26 cellular contexts compared by ENCODE assay signal in the genomic region with DNA sequence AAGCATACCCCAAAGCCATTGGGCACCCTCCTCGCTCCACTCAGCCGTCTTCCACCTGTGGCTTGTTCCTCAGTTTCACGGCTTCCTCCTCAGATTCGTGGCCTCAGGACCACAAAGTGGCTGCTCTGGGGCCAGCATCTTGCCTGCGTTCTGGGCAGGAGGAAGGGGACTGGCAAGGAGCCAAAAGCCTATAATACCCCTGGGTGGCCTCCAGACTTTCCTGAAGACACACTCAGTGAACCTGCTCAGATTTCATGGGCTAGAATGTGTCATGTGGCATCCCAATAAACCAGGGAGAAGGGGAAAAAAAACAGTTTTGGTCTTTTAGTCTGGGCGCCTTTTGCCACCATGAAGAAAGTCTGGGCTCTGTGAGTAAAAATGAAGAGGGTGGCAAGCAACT.
DNase-seq lines count a peak whose midpoint lies in the region; ATAC-seq, FAIRE-seq and TF ChIP-seq lines count a peak whose summit lies in the region.
"Had no signal": no experiment of that assay in that cellular context is flagged by ENCODE, and none has a peak within 500 bp of the region (broad histone marks: within the 10 kb centered on the region; RNA-seq: fewer than 3 reads in every experiment).

No MANE protein-coding gene starts in this region.

- TF ChIP-seq POLR2A in heart left ventricle (IDR thresholded peaks at IDR 0.05) (no peak), H1 (IDR thresholded peaks at IDR 0.05; ENCODE audit: control extremely low read depth in 1 of 2, low read depth in 2 of 2, low read length in 2 of 2) (no peak), thyroid gland (IDR thresholded peaks at IDR 0.05) (no peak)

- no peak overlapping the region for H3K18ac ChIP-seq in H1 (ENCODE audit: extremely low read depth, low read length)

- H3K27ac ChIP-seq in heart left ventricle, result peak overlapping the region; percentile 59 to 90 (median 82)
- no peak overlapping the region for H3K27ac ChIP-seq in H1 (ENCODE audit: low read depth, low read length)
- no peak overlapping the region for H3K27ac ChIP-seq in neural cell (ENCODE audit: low read length)
- peak overlapping the region in 2 of 3 donors; percentile 26 to 29 for H3K27ac ChIP-seq in thyroid gland
- H3K27ac ChIP-seq: prostate gland, SK-N-MC had no signal

- no peak overlapping the region for H2BK120ac ChIP-seq in H1 (replicated peaks; ENCODE audit: low read depth, low read length)

- H4K91ac ChIP-seq in H1 (replicated peaks; ENCODE audit: insufficient read length, low read length), result peak overlapping the region; percentile 93

- TF ChIP-seq CTCF in heart left ventricle (IDR thresholded peaks at IDR 0.05), result no peak
- TF ChIP-seq CTCF in H1 (IDR thresholded peaks at IDR 0.05; ENCODE audit: control extremely low read depth in 1 of 3, insufficient read depth in 1 of 3, low read depth in 1 of 3, low read length in 3 of 3), result no peak
- TF ChIP-seq CTCF in neural cell (IDR thresholded peaks at IDR 0.05; ENCODE audit: poor library complexity, severe bottlenecking), result no peak
- no peak for TF ChIP-seq CTCF in thyroid gland (IDR thresholded peaks at IDR 0.05)

- H2BK12ac ChIP-seq in H1 (ENCODE audit: low read depth, low read length), result 0 out of 2 replicates have a peak overlapping the region, but pooled peaks have one; percentile 62

- H3K27me3 ChIP-seq in heart left ventricle (peaks cover 0 to 39% (median 0%) of the 10 kb centered on the region in 9 donors), H1 (replicated peaks in 1 of 4; ENCODE audit: control insufficient read depth in 3 of 4, extremely low read depth in 1 of 4, insufficient read depth in 3 of 4, low read length in 3 of 4) (no peaks in the 10 kb centered on the region), neural cell (ENCODE audit: insufficient read depth, low read depth, low read length) (no peaks in the 10 kb centered on the region), thyroid gland (no peaks in the 10 kb centered on the region)

- no peak overlapping the region; the same call in 1 of the 2 replicates for H2AK5ac ChIP-seq in H1 (ENCODE audit: low read depth, low read length)

- ATAC-seq in heart left ventricle (no peak), left ventricle myocardium superior (no peak), GM21528 (IDR thresholded peaks at IDR 0.05; ENCODE audit: low FRiP score, unreplicated experiment) (no peak)
- ATAC-seq in natural killer cell treated with Interleukin-12 subunit alpha and Interleukin-12 subunit beta and Interleukin-15 and Interleukin-18, amount 100 ng/mL, for 72 hours, result no peak

- POLR2A ChIA-PET in H1 (lab: Charles Lee; ENCODE audit: partially characterized antibody), result interaction anchor here (0.6 to 1.3 kb wide), 7 partner anchors 9 to 63 kb away, joined by 3 to 5 read pairs (median 3); no protein-coding TSS in a partner anchor

- no peaks in the 10 kb centered on the region for H3K79me1 ChIP-seq in H1 (ENCODE audit: low read depth, low read length)

- intact Hi-C loops in heart left ventricle (cut with DNase I), result loop anchor here in 4 of 10 donors (5.0 to 10.0 kb wide), 3 partner anchors 44 to 58 kb away; a partner anchor contains a TSS
- intact Hi-C loops in left ventricle myocardium superior (cut with micrococcal nuclease), result no loop called here
- intact Hi-C loops in thyroid gland (cut with DNase I), result no loop called here

- H3K4me2 ChIP-seq in H1 (ENCODE audit: insufficient read depth in 1 of 2, low read depth in 2 of 2, low read length in 2 of 2) (no peak overlapping the region), neural cell (ENCODE audit: low read length) (no peak overlapping the region)

- no peak overlapping the region for H4K8ac ChIP-seq in H1 (ENCODE audit: extremely low read depth, insufficient read depth, low read length)

- no peak overlapping the region for H3K9ac ChIP-seq in H1 (replicated peaks in 1 of 4; ENCODE audit: extremely low read depth in 1 of 4, low read depth in 3 of 4, low read length in 3 of 4)
- no peak overlapping the region for H3K9ac ChIP-seq in neural cell (ENCODE audit: low read length)

- H3K27ac Mint-ChIP-seq in natural killer cell treated with Interleukin-12 subunit alpha and Interleukin-12 subunit beta and Interleukin-15 and Interleukin-18, amount 100 ng/mL, for 72 hours, result no peak overlapping the region
- H3K27ac Mint-ChIP-seq: activated CD4-positive, alpha-beta T cell treated with anti-CD3 and anti-CD28 coated beads, Interleukin-2, amount 10 ng/mL, durations not matched to agents 24 days and 14 days; activated naive CD8-positive, alpha-beta T cell; B cell; type B pancreatic cell had no signal

- TF ChIP-seq EP300 in H1 (IDR thresholded peaks at IDR 0.05; ENCODE audit: borderline replicate concordance in 1 of 2, low read depth in 2 of 2, low read length in 2 of 2) (no peak), neural cell (conservative IDR thresholded peaks at IDR 0.05; ENCODE audit: poor library complexity, severe bottlenecking) (no peak)

- H3K23ac ChIP-seq in H1 (ENCODE audit: insufficient read length), result no peak overlapping the region

- H3K9me3 ChIP-seq in heart left ventricle (no peaks in the 10 kb centered on the region), H1 (ENCODE audit: insufficient read depth in 2 of 2, low read depth in 1 of 2, low read length in 1 of 2) (no peaks in the 10 kb centered on the region), neural cell (ENCODE audit: low read length) (no peaks in the 10 kb centered on the region), thyroid gland (no peaks in the 10 kb centered on the region)
- H3K9me3 ChIP-seq: prostate gland had no signal

- H2AFZ ChIP-seq in H1 (ENCODE audit: low read length), result no peak overlapping the region
- no peak overlapping the region for H2AFZ ChIP-seq in neural cell (ENCODE audit: low read depth, low read length)

- H3K79me2 ChIP-seq in H1 (ENCODE audit: control insufficient read depth in 1 of 2, insufficient read depth in 2 of 2, low read length in 2 of 2) (no peaks in the 10 kb centered on the region), neural cell (replicated peaks; ENCODE audit: insufficient read depth, low read length) (no peaks in the 10 kb centered on the region)

- no peak overlapping the region for H2BK15ac ChIP-seq in H1 (ENCODE audit: low read length)

- H4K20me1 ChIP-seq in H1 (replicated peaks in 1 of 2; ENCODE audit: control insufficient read depth in 1 of 2, insufficient read depth in 2 of 2, low read length in 2 of 2) (no peaks in the 10 kb centered on the region), neural cell (ENCODE audit: insufficient read depth) (no peaks in the 10 kb centered on the region)

- 79 to 91% (median 86%) methylated on average over 6 of the region's 6 CpGs for WGBS in heart left ventricle, 4 donors
- WGBS in H1 (ENCODE audit: extremely low coverage in 1 of 2, insufficient coverage in 1 of 2, insufficient read length in 1 of 2, insufficient replicate concordance in 2 of 2, low coverage in 1 of 2, low lambda C conversion rate in 2 of 2, missing lambda C conversion rate in 1 of 2), 2 experiments, result 98% methylated on average over 6 of the region's 6 CpGs; no CpG with 5 or more reads in 1 of the 2 experiments
- WGBS in thyroid gland, 2 donors, result 67 to 82% methylated on average over 6 of the region's 6 CpGs

- H3K36me3 Mint-ChIP-seq in natural killer cell treated with Interleukin-12 subunit alpha and Interleukin-12 subunit beta and Interleukin-15 and Interleukin-18, amount 100 ng/mL, for 72 hours, result no peaks in the 10 kb centered on the region
- H3K36me3 Mint-ChIP-seq: activated naive CD8-positive, alpha-beta T cell; type B pancreatic cell had no signal

- H3K14ac ChIP-seq in H1 (ENCODE audit: insufficient read length), result no peak overlapping the region

- no peak overlapping the region for H3K56ac ChIP-seq in H1 (replicated peaks; ENCODE audit: insufficient read length, low read depth, low read length)

- no peaks in the 10 kb centered on the region for H3K9me2 ChIP-seq in neural cell (ENCODE audit: insufficient read depth, low read length)

- no peak overlapping the region for H3K4me3 Mint-ChIP-seq in natural killer cell treated with Interleukin-12 subunit alpha and Interleukin-12 subunit beta and Interleukin-15 and Interleukin-18, amount 100 ng/mL, for 72 hours
- H3K4me3 Mint-ChIP-seq: activated CD4-positive, alpha-beta T cell treated with anti-CD3 and anti-CD28 coated beads, Interleukin-2, amount 10 ng/mL, durations not matched to agents 24 days and 14 days; activated naive CD8-positive, alpha-beta T cell; B cell; nephron progenitor cell; type B pancreatic cell had no signal

- peaks cover 42 to 77% of the 10 kb centered on the region in 2 donors for H3K27me3 Mint-ChIP-seq in natural killer cell treated with Interleukin-12 subunit alpha and Interleukin-12 subunit beta and Interleukin-15 and Interleukin-18, amount 100 ng/mL, for 72 hours

- H3F3A ChIP-seq in neural cell (ENCODE audit: insufficient read depth, low read length, poor library complexity, severe bottlenecking), result no peaks in the 10 kb centered on the region

- H4K5ac ChIP-seq in H1 (ENCODE audit: insufficient read length, low read depth, low read length), result no peak overlapping the region

- no peaks in the 10 kb centered on the region for H3K4me1 Mint-ChIP-seq in natural killer cell treated with Interleukin-12 subunit alpha and Interleukin-12 subunit beta and Interleukin-15 and Interleukin-18, amount 100 ng/mL, for 72 hours (ENCODE audit: low read depth in 2 of 2)
- H3K4me1 Mint-ChIP-seq: activated CD4-positive, alpha-beta T cell treated with anti-CD3 and anti-CD28 coated beads, Interleukin-2, amount 10 ng/mL, durations not matched to agents 24 days and 14 days; B cell had no signal

- no peaks in the 10 kb centered on the region for H3K36me3 ChIP-seq in heart left ventricle
- H3K36me3 ChIP-seq in H1 (ENCODE audit: control insufficient read depth in 2 of 4, insufficient read depth in 4 of 4, low read length in 3 of 4), result no peaks in the 10 kb centered on the region
- no peaks in the 10 kb centered on the region for H3K36me3 ChIP-seq in neural cell (ENCODE audit: insufficient read depth, low read length)
- no peaks in the 10 kb centered on the region for H3K36me3 ChIP-seq in thyroid gland
- H3K36me3 ChIP-seq: prostate gland had no signal

- H3K4me1 ChIP-seq in heart left ventricle, result peaks cover 0 to 26% (median 15%) of the 10 kb centered on the region in 12 donors
- peaks cover 1 to 20% (median 15%) of the 10 kb centered on the region in 4 experiments for H3K4me1 ChIP-seq in H1 (replicated peaks in 1 of 4; ENCODE audit: control insufficient read depth in 3 of 4, insufficient read depth in 4 of 4, low read length in 3 of 4)
- no peaks in the 10 kb centered on the region for H3K4me1 ChIP-seq in thyroid gland
- H3K4me1 ChIP-seq: prostate gland had no signal

- no peaks in the 10 kb centered on the region for H3K9me3 Mint-ChIP-seq in natural killer cell treated with Interleukin-12 subunit alpha and Interleukin-12 subunit beta and Interleukin-15 and Interleukin-18, amount 100 ng/mL, for 72 hours
- H3K9me3 Mint-ChIP-seq: activated CD4-positive, alpha-beta T cell treated with anti-CD3 and anti-CD28 coated beads, Interleukin-2, amount 10 ng/mL, durations not matched to agents 24 days and 14 days; nephron progenitor cell; type B pancreatic cell had no signal

- no peak overlapping the region for H2BK20ac ChIP-seq in H1 (ENCODE audit: low read length)

- CTCF ChIA-PET in H1 (lab: Charles Lee; ENCODE audit: partially characterized antibody), result interaction anchor here (0.7 to 6.2 kb wide), 20 partner anchors 9 to 127 kb away, joined by 3 to 56 read pairs (median 6); no protein-coding TSS in a partner anchor

- DNase-seq in heart left ventricle, result no peak
- no peak for DNase-seq in left ventricle myocardium superior
- no peak for DNase-seq in H1 (ENCODE audit: low read depth in 1 of 2, low spot score in 2 of 2)
- no peak for DNase-seq in thyroid gland
- DNase-seq in natural killer cell treated with Interleukin-12 subunit alpha and Interleukin-12 subunit beta and Interleukin-15 and Interleukin-18, amount 100 ng/mL, for 72 hours (ENCODE audit: low spot score), result no peak
- DNase-seq in activated naive CD4-positive, alpha-beta T cell (lab: John Stamatoyannopoulos, UW), result no peak
- DNase-seq: activated CD4-positive, alpha-beta T cell treated with anti-CD3 and anti-CD28 coated beads, Interleukin-2, amount 10 ng/mL, durations not matched to agents 24 days and 14 days; DMS79 treated with DMSO at 0.1 percent for 48 hours; effector CD4-positive, alpha-beta T cell; NCI-H1092; NCI-H187 treated with DMSO at 0.1 percent for 48 hours; NCI-H510A; stimulated activated CD4-positive, alpha-beta T cell treated with anti-CD3 and anti-CD28 coated beads, Interleukin-4, amount 100 ng/mL, for 1 hour; stimulated activated naive CD4-positive, alpha-beta T cell treated with Interleukin-2 at 50 U/mL for 16 hours had no signal

- no peak for FAIRE-seq in H1 (lab: Jason Lieb, UNC)
- FAIRE-seq: A204.1, astrocyte, frontal cortex, GM12891 had no signal

- TF ChIP-seq RAD21 in H1 (IDR thresholded peaks at IDR 0.05 in 1 of 2, conservative IDR thresholded peaks at IDR 0.05 in 1 of 2; ENCODE audit: low read depth in 2 of 2, low read length in 2 of 2) (no peak), neural cell (conservative IDR thresholded peaks at IDR 0.05) (no peak)

- no peak overlapping the region for H2BK5ac ChIP-seq in H1 (ENCODE audit: low read depth, low read length)

- H3K23me2 ChIP-seq in H1 (ENCODE audit: low read depth, low read length), result no peaks in the 10 kb centered on the region

- H3K4ac ChIP-seq in H1 (replicated peaks; ENCODE audit: insufficient read length, low read depth, low read length), result no peak overlapping the region

- H3K4me3 ChIP-seq in heart left ventricle, result no peak overlapping the region
- no peak overlapping the region for H3K4me3 ChIP-seq in H1 (ENCODE audit: extremely low read depth in 1 of 4, insufficient read depth in 2 of 4, low read depth in 3 of 4, low read length in 4 of 4)
- no peak overlapping the region for H3K4me3 ChIP-seq in neural cell (ENCODE audit: low read length)
- no peak overlapping the region for H3K4me3 ChIP-seq in thyroid gland (replicated peaks in 1 of 3)
- H3K4me3 ChIP-seq: prostate gland, SK-N-MC had no signal

Comparison
In these comparisons a context has a peak if more than half of its experiments do, and no peak if none do; other contexts are left out.
1. H3K27ac ChIP-seq: peak in heart left ventricle (12 of 12) and thyroid gland (2 of 3); none in H1 (single experiment) and neural cell (single experiment).